1 cellular context compared by ENCODE assay signal in genomic region chr18:58195278-58195721, GRCh38.
TF ChIP-seq lines count a peak whose summit lies in the region.

No MANE protein-coding gene starts in this region.

TF ChIP-seq in HCT116, 20 proteins besides CTCF, POLR2A, EP300 and RAD21 (continued from another document):
- TF ChIP-seq REST (IDR thresholded peaks at IDR 0.05; ENCODE audit: low read depth) (no peak), MAX (IDR thresholded peaks at IDR 0.05) (peak; percentile 59; the same call in 1 of the 2 replicates), JUND (IDR thresholded peaks at IDR 0.05) (no peak), CEBPB (IDR thresholded peaks at IDR 0.05; ENCODE audit: low read depth) (no peak)
